In genomic region chr22:36253523-36254490, GRCh38 we compare ENCODE assay signal across 1 cellular context.
TF ChIP-seq lines count a peak whose summit lies in the region.

No MANE protein-coding gene starts in this region.

TF ChIP-seq in K562, 482 proteins besides CTCF, POLR2A, EP300 and RAD21:
- peak; percentile 9; the same call in 1 of the 2 replicates for TF ChIP-seq NFE2 (IDR thresholded peaks at IDR 0.05; ENCODE audit: low read depth)
- TF ChIP-seq NFIC (IDR thresholded peaks at IDR 0.05): peak; percentile 28
- TF ChIP-seq ERF (CRISPR knock-in tag; IDR thresholded peaks at IDR 0.05): no peak
- TF ChIP-seq ZNF592 (IDR thresholded peaks at IDR 0.05): peak; percentile 15; the same call in 1 of the 2 replicates
- peak; percentile 17 to 37; a peak in 1 of 4 replicates for TF ChIP-seq KDM1A (IDR thresholded peaks at IDR 0.05)
- TF ChIP-seq VEZF1 (CRISPR knock-in tag; IDR thresholded peaks at IDR 0.05): peak; percentile 10; the same call in 1 of the 2 replicates
- 0 out of 2 replicates have a peak, but pooled peaks have one; percentile 18 for TF ChIP-seq JUND (IDR thresholded peaks at IDR 0.05; ENCODE audit: borderline replicate concordance, low read depth, low read length)
- TF ChIP-seq JUND (tag; IDR thresholded peaks at IDR 0.05; ENCODE audit: borderline replicate concordance, low read depth, low read length): no peak
- peak; percentile 65 for TF ChIP-seq EGR1 (conservative IDR thresholded peaks at IDR 0.05)
- TF ChIP-seq ZFP36 (IDR thresholded peaks at IDR 0.05; ENCODE audit: low read depth, low read length, partially characterized antibody): no peak
